Comparison of ENCODE assay signal across 21 cellular contexts in genomic region chr11:10786451-10786850, GRCh38.
"Had no signal": no experiment of that assay in that cellular context is flagged by ENCODE, and none has a peak within 500 bp of the region (broad histone marks: within the 10 kb centered on the region; RNA-seq: fewer than 3 reads in every experiment).

No MANE protein-coding gene starts in this region.

- H3K27ac ChIP-seq: dorsolateral prefrontal cortex, heart left ventricle, neutrophil, spleen, tibial artery had no signal

- DNase-seq: cortex of kidney; dorsolateral prefrontal cortex; effector CD8-positive, alpha-beta T cell; foreskin melanocyte; heart left ventricle; hippocampal formation; left colon; left ventricle myocardium superior; mesenchymal stem cell; midbrain; naive B cell; posterior cingulate gyrus; spleen; stimulated activated CD4-positive, alpha-beta T cell treated with anti-CD3 and anti-CD28 coated beads, Interleukin-15, amount 100 ng/mL, for 24 hours; stimulated activated CD4-positive, alpha-beta T cell treated with anti-CD3 and anti-CD28 coated beads, Interleukin-1b, Interleukin-23, amount 100 ng/mL, for 48 hours; stimulated activated CD4-positive, alpha-beta T cell treated with anti-CD3 and anti-CD28 coated beads, Interleukin-4, amount 100 ng/mL, for 24 hours; tibial artery had no signal

- H3K4me1 ChIP-seq: spleen, tibial artery had no signal

- H3K9me3 ChIP-seq: heart left ventricle, neutrophil, spleen, tibial artery had no signal

- ATAC-seq: left colon; left ventricle myocardium superior; sciatic nerve; stimulated activated memory B cell treated with anti-CD40 and anti-IgM and Interleukin-4, amounts not matched to agents 10 μg/mL and 1 μg/mL and 100 μg/mL, for 72 hours had no signal

- H3K4me3 ChIP-seq: dorsolateral prefrontal cortex, heart left ventricle, lung, spleen, tibial artery had no signal

- H3K27me3 ChIP-seq: dorsolateral prefrontal cortex, heart left ventricle, neutrophil, spleen, tibial artery had no signal

- H3K36me3 ChIP-seq: heart left ventricle, neutrophil, spleen, tibial artery had no signal
